ENCODE assay signal across 9 cellular contexts in genomic region chr7:19707240-19707639, GRCh38. TPM values are rescaled to one million over a fixed set of nuclear protein-coding genes. Genes with fewer than 3 reads are reported as not detected.
DNase-seq lines count a peak whose midpoint lies in the region; TF ChIP-seq lines count a peak whose summit lies in the region.
"Had no signal": no experiment of that assay in that cellular context is flagged by ENCODE, and none has a peak within 500 bp of the region (broad histone marks: within the 10 kb centered on the region; RNA-seq: fewer than 3 reads in every experiment).

No MANE protein-coding gene starts in this region.

- H3K27me3 ChIP-seq in BE2C (no peaks in the 10 kb centered on the region), testis (no peaks in the 10 kb centered on the region)

- no peaks in the 10 kb centered on the region for H3K4me1 ChIP-seq in BE2C
- peaks cover 18% of the 10 kb centered on the region for H3K4me1 ChIP-seq in testis

- H3K4me3 Mint-ChIP-seq in HFFc6, result peak overlapping the region; percentile 99
- H3K4me3 Mint-ChIP-seq in activated naive CD8-positive, alpha-beta T cell treated with anti-CD3 and anti-CD28 coated beads for 36 hours, result peak overlapping the region; percentile 98

- WGBS in testis, 2 donors, result 41 to 53% methylated on average over 3 of the region's 3 CpGs

- H3K36me3 ChIP-seq in BE2C (peaks cover 7% of the 10 kb centered on the region), testis (ENCODE audit: low read depth, missing control alignments) (no peaks in the 10 kb centered on the region)

- no peak for TF ChIP-seq CTCF in BE2C (IDR thresholded peaks at IDR 0.05; ENCODE audit: low read depth, low read length)
- TF ChIP-seq CTCF in HFFc6 (IDR thresholded peaks at IDR 0.05), result no peak
- TF ChIP-seq CTCF in testis (IDR thresholded peaks at IDR 0.05), result no peak

- intact Hi-C loops in testis (cut with DNase I; ENCODE audit: low total_unique reads), result no loop called here

- no peaks in the 10 kb centered on the region for H3K9me3 Mint-ChIP-seq in HFFc6
- peaks cover 2% of the 10 kb centered on the region for H3K9me3 Mint-ChIP-seq in activated naive CD8-positive, alpha-beta T cell treated with anti-CD3 and anti-CD28 coated beads for 36 hours

- no peak overlapping the region for H3K27ac ChIP-seq in testis

- H3K9me3 ChIP-seq in BE2C (no peaks in the 10 kb centered on the region), testis (no peaks in the 10 kb centered on the region)

- H3K4me3 ChIP-seq in BE2C (ENCODE audit: low read depth, low read length), result peak overlapping the region; percentile 89
- peak overlapping the region in 1 of 2 donors; percentile 97 for H3K4me3 ChIP-seq in testis

- TF ChIP-seq POLR2A in testis (IDR thresholded peaks at IDR 0.05), result no peak

- H3K27ac Mint-ChIP-seq in HFFc6, result peak overlapping the region; percentile 92; the same call in 1 of the 2 replicates
- H3K27ac Mint-ChIP-seq in activated naive CD8-positive, alpha-beta T cell treated with anti-CD3 and anti-CD28 coated beads for 36 hours, result no peak overlapping the region

- DNase-seq in BE2C (no peak), HFFc6 (no peak), kidney tubule cell (ENCODE audit: low spot score) (peak; percentile 4), NK-92 (lab: John Stamatoyannopoulos, UW; ENCODE audit: unreplicated experiment) (no peak), mucosa of gallbladder (ENCODE audit: low spot score) (no peak), testis (no peak)
- no peak for DNase-seq in activated naive CD8-positive, alpha-beta T cell treated with anti-CD3 and anti-CD28 coated beads for 36 hours
- DNase-seq in stimulated activated CD4-positive, alpha-beta T cell treated with anti-CD3 and anti-CD28 coated beads, Interleukin-12 subunit alpha, Interleukin-12 subunit beta, amount 100 ng/mL, for 4 hours, result no peak
- DNase-seq: NCI-H446 had no signal

- H3K27me3 Mint-ChIP-seq in HFFc6 (ENCODE audit: insufficient read depth), result no peaks in the 10 kb centered on the region; the same call in 1 of the 2 replicates
- no peaks in the 10 kb centered on the region for H3K27me3 Mint-ChIP-seq in activated naive CD8-positive, alpha-beta T cell treated with anti-CD3 and anti-CD28 coated beads for 36 hours

- peaks cover 13% of the 10 kb centered on the region for H3K36me3 Mint-ChIP-seq in HFFc6 (ENCODE audit: low read depth)
- H3K36me3 Mint-ChIP-seq in activated naive CD8-positive, alpha-beta T cell treated with anti-CD3 and anti-CD28 coated beads for 36 hours, result peaks cover 19% of the 10 kb centered on the region

- peaks cover 46% of the 10 kb centered on the region for H3K4me1 Mint-ChIP-seq in HFFc6 (ENCODE audit: low read depth)
- H3K4me1 Mint-ChIP-seq in activated naive CD8-positive, alpha-beta T cell treated with anti-CD3 and anti-CD28 coated beads for 36 hours, result peaks cover 41% of the 10 kb centered on the region

RNA-seq across cellular contexts. Expression of gene POLR1F, which starts 1.6 kb away (rescaled TPM):
- polyA plus RNA-seq in BE2C (2012; ENCODE audit: insufficient read depth, insufficient read length, low read depth), result 20.9 TPM
- total RNA-seq in HFFc6 (2021; fragmentation: NEBNext Ultra II Directional; extraction: Animal tissue kit (Norgen Biotek cat#: 25700)), result 10 to 100 TPM; 13.4 to 17.6 (median 15.5) TPM
- total RNA-seq in activated naive CD8-positive, alpha-beta T cell treated with anti-CD3 and anti-CD28 coated beads for 36 hours, result 10 to 100 TPM; 39.0 to 40.5 TPM
- total RNA-seq in mucosa of gallbladder, result 7.3 TPM
- total RNA-seq in testis, result 10 to 100 TPM; 15.6 to 17.6 TPM
- 8.1 TPM for polyA plus RNA-seq in testis (ENCODE audit: insufficient read depth, low read depth, low replicate concordance)
